8 cellular contexts compared by ENCODE assay signal in the genomic region with DNA sequence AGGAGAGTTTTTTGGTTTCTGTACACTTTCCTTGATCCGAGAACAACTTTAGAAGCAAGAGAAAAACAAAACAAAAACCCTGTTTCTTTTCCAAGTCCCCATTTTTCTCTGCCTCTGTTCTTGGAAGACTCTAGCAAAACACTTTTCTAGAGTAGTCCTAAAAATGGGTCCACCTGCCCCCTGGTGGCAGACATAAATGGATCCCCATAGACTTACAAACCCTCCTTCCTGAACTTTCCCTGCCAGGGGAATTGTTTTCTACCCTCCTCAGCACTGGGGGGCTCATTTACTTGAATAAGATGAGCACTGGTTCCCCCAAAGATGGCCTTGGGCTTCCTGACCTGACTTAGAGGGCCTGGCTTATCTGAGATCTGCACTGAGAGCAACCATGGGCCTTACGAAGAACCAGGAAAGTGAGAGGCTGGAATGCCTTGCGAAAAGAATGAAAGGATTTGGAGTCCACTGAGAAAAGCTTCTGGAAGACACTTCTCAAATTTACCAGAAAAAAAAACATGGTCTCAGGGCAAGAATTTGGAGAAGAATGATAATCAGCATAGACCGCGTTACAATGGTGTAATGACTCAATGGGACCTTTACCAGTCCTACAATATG. TPM values are rescaled to one million over a fixed set of nuclear protein-coding genes. Genes with fewer than 3 reads are reported as not detected.
DNase-seq lines count a peak whose midpoint lies in the region; ATAC-seq and TF ChIP-seq lines count a peak whose summit lies in the region.

No MANE protein-coding gene starts in this region.

- H3K27me3 Mint-ChIP-seq in natural killer cell (ENCODE audit: low read depth in 2 of 2): peaks cover 0 to 10% of the 10 kb centered on the region in 2 donors

- no peaks in the 10 kb centered on the region for H3K4me1 Mint-ChIP-seq in natural killer cell

- peaks cover 0 to 2% of the 10 kb centered on the region in 2 donors for H3K9me3 Mint-ChIP-seq in natural killer cell

- H3K27ac Mint-ChIP-seq in natural killer cell: no peak overlapping the region

- H3K4me3 Mint-ChIP-seq in natural killer cell: no peak overlapping the region

- TF ChIP-seq CTCF in AG09319 (IDR thresholded peaks at IDR 0.05; ENCODE audit: low read depth, low read length): peak; percentile 29
- no peak for TF ChIP-seq CTCF in GM20000 (IDR thresholded peaks at IDR 0.05; ENCODE audit: extremely low read depth, missing control alignments)
- peak; percentile 36; the same call in 1 of the 2 replicates for TF ChIP-seq CTCF in WI38 (IDR thresholded peaks at IDR 0.05; ENCODE audit: low read depth, low read length)
- TF ChIP-seq CTCF in natural killer cell (IDR thresholded peaks at IDR 0.05): no peak

- DNase-seq in AG09319 (ENCODE audit: extremely low read depth, low read depth): no peak
- DNase-seq in GM20000 (ENCODE audit: low spot score): peak; percentile 31
- DNase-seq in iris pigment epithelial cell (ENCODE audit: low read depth): peak; percentile 36
- DNase-seq in natural killer cell: no peak
- no peak for DNase-seq in globus pallidus (ENCODE audit: low spot score)

- ATAC-seq in GM21717 (IDR thresholded peaks at IDR 0.05; ENCODE audit: unreplicated experiment) (no peak), natural killer cell (no peak), HG03469 (IDR thresholded peaks at IDR 0.05; ENCODE audit: unreplicated experiment) (no peak)

- no peaks in the 10 kb centered on the region for H3K36me3 Mint-ChIP-seq in natural killer cell

- no peak overlapping the region for H3K4me3 ChIP-seq in WI38 (ENCODE audit: low read depth, low read length)

- intact Hi-C loops in natural killer cell (cut with micrococcal nuclease): no loop called here

RNA-seq across cellular contexts. Expression of a gene that starts 48.0 kb away (rescaled TPM):
- 10 to 100 TPM in 1 of 3 donors, 1 to 10 TPM in 2; 2.7 to 14.5 (median 3.4) TPM for total RNA-seq in natural killer cell

Comparison
In these comparisons a context has a peak if more than half of its experiments do, and no peak if none do; other contexts are left out.
1. DNase-seq: peak in GM20000 (single experiment) and iris pigment epithelial cell (single experiment); none in AG09319 (single experiment), natural killer cell (single experiment) and globus pallidus (single experiment).
2. CTCF ChIP-seq: peak in AG09319 (single experiment) and WI38 (single experiment); none in GM20000 (single experiment) and natural killer cell (single experiment).